ENCODE assay signal across 17 cellular contexts in the genomic region with DNA sequence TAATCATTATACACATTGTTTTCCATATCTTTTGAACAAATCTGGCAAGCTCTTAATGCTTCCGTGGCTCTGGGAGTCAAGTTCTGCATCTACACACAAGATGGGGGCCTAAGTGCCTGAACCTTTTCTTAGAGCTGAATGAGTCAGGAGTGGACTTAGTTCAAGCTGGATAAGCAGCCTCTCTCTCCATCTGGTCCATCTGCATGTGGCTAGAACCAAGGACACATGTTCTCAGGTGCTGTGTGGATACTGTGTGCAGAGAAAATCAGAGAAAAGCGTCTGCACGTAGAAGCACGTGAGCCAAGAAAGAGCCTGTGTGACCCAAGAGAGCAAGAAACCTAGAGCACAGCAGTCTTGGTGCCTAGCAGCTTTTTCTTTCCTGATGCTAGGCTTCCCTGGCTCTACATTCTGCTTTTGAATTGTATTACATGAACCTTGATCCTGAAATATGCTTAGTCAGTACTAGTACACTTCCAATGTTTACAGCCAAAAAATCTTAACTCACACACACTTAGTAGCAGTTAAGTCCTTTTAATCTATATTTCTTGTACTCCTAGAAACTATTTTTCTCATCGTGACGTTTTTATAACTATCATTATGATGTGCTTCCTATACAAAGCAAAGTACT.
A peak's percentile ranks its signal among the peaks of the same experiment; 100 is the strongest.
DNase-seq lines count a peak whose midpoint lies in the region; ATAC-seq, FAIRE-seq and TF ChIP-seq lines count a peak whose summit lies in the region.
"Had no signal": no experiment of that assay in that cellular context is flagged by ENCODE, and none has a peak within 500 bp of the region (broad histone marks: within the 10 kb centered on the region; RNA-seq: fewer than 3 reads in every experiment).

No MANE protein-coding gene starts in this region.

- no peak overlapping the region for H4K8ac ChIP-seq in H1 (ENCODE audit: extremely low read depth, insufficient read depth, low read length)

- POLR2A ChIA-PET in H1 (lab: Charles Lee; ENCODE audit: partially characterized antibody): no interaction called here

- H4K5ac ChIP-seq in H1 (ENCODE audit: insufficient read length, low read depth, low read length): no peak overlapping the region

- 96% methylated on average over 6 of the region's 6 CpGs; no CpG with 5 or more reads in 1 of the 2 experiments for WGBS in H1 (ENCODE audit: extremely low coverage in 1 of 2, insufficient coverage in 1 of 2, insufficient read length in 1 of 2, insufficient replicate concordance in 2 of 2, low coverage in 1 of 2, low lambda C conversion rate in 2 of 2, missing lambda C conversion rate in 1 of 2), 2 experiments

- no peak for TF ChIP-seq RAD21 in H1 (IDR thresholded peaks at IDR 0.05 in 1 of 2, conservative IDR thresholded peaks at IDR 0.05 in 1 of 2; ENCODE audit: low read depth in 2 of 2, low read length in 2 of 2)

- H3K23ac ChIP-seq in H1 (ENCODE audit: insufficient read length): no peak overlapping the region

- peaks cover 2% of the 10 kb centered on the region for H3K27me3 Mint-ChIP-seq in GM23338 (ENCODE audit: insufficient read depth, low read depth, poor library complexity)
- H3K27me3 Mint-ChIP-seq: CD4-positive, alpha-beta memory T cell had no signal

- no peaks in the 10 kb centered on the region for H3F3A ChIP-seq in GM23338 (replicated peaks; ENCODE audit: low read depth)

- no peak overlapping the region for H2BK12ac ChIP-seq in H1 (ENCODE audit: low read depth, low read length)

- H3K56ac ChIP-seq in H1 (replicated peaks; ENCODE audit: insufficient read length, low read depth, low read length): no peak overlapping the region

- H4K20me1 ChIP-seq in GM23338 (replicated peaks; ENCODE audit: insufficient read depth) (no peaks in the 10 kb centered on the region), H1 (replicated peaks in 1 of 2; ENCODE audit: control insufficient read depth in 1 of 2, insufficient read depth in 2 of 2, low read length in 2 of 2) (no peaks in the 10 kb centered on the region)

- H3K9me2 ChIP-seq in GM23338 (ENCODE audit: insufficient read depth): peaks cover 2% of the 10 kb centered on the region; the same call in 1 of the 2 replicates

- no peak for TF ChIP-seq EP300 in H1 (IDR thresholded peaks at IDR 0.05; ENCODE audit: borderline replicate concordance in 1 of 2, low read depth in 2 of 2, low read length in 2 of 2)

- FAIRE-seq in H1 (lab: Jason Lieb, UNC): no peak
- FAIRE-seq: A549, G401.6, GM12891 had no signal

- H3K4me3 Mint-ChIP-seq in GM23338: no peak overlapping the region
- H3K4me3 Mint-ChIP-seq: CD4-positive, alpha-beta memory T cell had no signal

- no peak for TF ChIP-seq CTCF in GM23338 (conservative IDR thresholded peaks at IDR 0.05; ENCODE audit: low read depth in 2 of 2)
- TF ChIP-seq CTCF in H1 (IDR thresholded peaks at IDR 0.05; ENCODE audit: control extremely low read depth in 1 of 3, insufficient read depth in 1 of 3, low read depth in 1 of 3, low read length in 3 of 3): no peak

- H2BK15ac ChIP-seq in H1 (ENCODE audit: low read length): no peak overlapping the region

- ATAC-seq in GM23338: no peak
- no peak for ATAC-seq in GM19395 (IDR thresholded peaks at IDR 0.05; ENCODE audit: unreplicated experiment)
- ATAC-seq: A549 had no signal

- no peak overlapping the region for H3K27ac Mint-ChIP-seq in GM23338
- H3K27ac Mint-ChIP-seq: CD4-positive, alpha-beta memory T cell had no signal

- H3K18ac ChIP-seq in H1 (ENCODE audit: extremely low read depth, low read length): no peak overlapping the region

- H3K36me3 ChIP-seq in GM23338 (ENCODE audit: insufficient read depth): 0 out of 2 replicates have a peak, but pooled peaks cover 5% of the 10 kb centered on the region
- H3K36me3 ChIP-seq in H1 (ENCODE audit: control insufficient read depth in 2 of 4, insufficient read depth in 4 of 4, low read length in 3 of 4): no peaks in the 10 kb centered on the region
- H3K36me3 ChIP-seq: BE2C, HAP-1 had no signal

- H4K91ac ChIP-seq in H1 (replicated peaks; ENCODE audit: insufficient read length, low read length): no peak overlapping the region

- no peaks in the 10 kb centered on the region for H3K4me1 ChIP-seq in GM23338 (ENCODE audit: insufficient read depth)
- H3K4me1 ChIP-seq in H1 (replicated peaks in 1 of 4; ENCODE audit: control insufficient read depth in 3 of 4, insufficient read depth in 4 of 4, low read length in 3 of 4): no peaks in the 10 kb centered on the region
- H3K4me1 ChIP-seq: A549 had no signal

- no peak for TF ChIP-seq POLR2A in H1 (IDR thresholded peaks at IDR 0.05; ENCODE audit: control extremely low read depth in 1 of 2, low read depth in 2 of 2, low read length in 2 of 2)

- H3K27me3 ChIP-seq in GM23338 (ENCODE audit: insufficient read depth) (no peaks in the 10 kb centered on the region), H1 (replicated peaks in 1 of 4; ENCODE audit: control insufficient read depth in 3 of 4, extremely low read depth in 1 of 4, insufficient read depth in 3 of 4, low read length in 3 of 4) (no peaks in the 10 kb centered on the region)
- H3K27me3 ChIP-seq: BE2C had no signal

- H2BK120ac ChIP-seq in H1 (replicated peaks; ENCODE audit: low read depth, low read length): no peak overlapping the region

- H3K79me1 ChIP-seq in H1 (ENCODE audit: low read depth, low read length): no peaks in the 10 kb centered on the region

- no peak overlapping the region for H2BK20ac ChIP-seq in H1 (ENCODE audit: low read length)

- H3K4me3 ChIP-seq in GM23338 (no peak overlapping the region), H1 (ENCODE audit: extremely low read depth in 1 of 4, insufficient read depth in 2 of 4, low read depth in 3 of 4, low read length in 4 of 4) (no peak overlapping the region)
- H3K4me3 ChIP-seq: A549, HAP-1 had no signal

- H3K23me2 ChIP-seq in H1 (ENCODE audit: low read depth, low read length): no peaks in the 10 kb centered on the region

- DNase-seq in GM23338 (ENCODE audit: low spot score) (no peak), NCI-H82 (lab: John Stamatoyannopoulos, UW) (peak; percentile 44), H1 (ENCODE audit: low read depth in 1 of 2, low spot score in 2 of 2) (no peak), retina (peak; percentile 5), NCI-H510A treated with DMSO at 0.1 percent for 48 hours (lab: John Stamatoyannopoulos, UW) (no peak)
- DNase-seq: BE2C; CD4-positive, alpha-beta memory T cell; DMS153; DMS79 treated with DMSO at 0.1 percent for 48 hours; EL; GOT3 had no signal

- no peak overlapping the region for H3K4me2 ChIP-seq in GM23338
- H3K4me2 ChIP-seq in H1 (ENCODE audit: insufficient read depth in 1 of 2, low read depth in 2 of 2, low read length in 2 of 2): no peak overlapping the region
- H3K4me2 ChIP-seq: A549 had no signal

- no peak overlapping the region for H3K27ac ChIP-seq in GM23338 (ENCODE audit: low read depth)
- H3K27ac ChIP-seq in H1 (ENCODE audit: low read depth, low read length): no peak overlapping the region
- H3K27ac ChIP-seq: A549, C4-2B had no signal

- no peak overlapping the region for H3K4ac ChIP-seq in H1 (replicated peaks; ENCODE audit: insufficient read length, low read depth, low read length)

- no peak overlapping the region for H2BK5ac ChIP-seq in H1 (ENCODE audit: low read depth, low read length)

- H3K14ac ChIP-seq in H1 (ENCODE audit: insufficient read length): no peak overlapping the region

- peaks cover 3 to 5% of the 10 kb centered on the region in 2 experiments; a peak in 2 of 4 replicates for H3K9me3 ChIP-seq in H1 (ENCODE audit: insufficient read depth in 2 of 2, low read depth in 1 of 2, low read length in 1 of 2)
- H3K9me3 ChIP-seq: A549, BE2C, HAP-1 had no signal

- no peaks in the 10 kb centered on the region for H3K79me2 ChIP-seq in GM23338 (replicated peaks; ENCODE audit: insufficient read depth)
- H3K79me2 ChIP-seq in H1 (ENCODE audit: control insufficient read depth in 1 of 2, insufficient read depth in 2 of 2, low read length in 2 of 2): no peaks in the 10 kb centered on the region

- H3K36me3 Mint-ChIP-seq in GM23338 (ENCODE audit: low read depth): peaks cover 12% of the 10 kb centered on the region; the same call in 2 of the 3 replicates
- H3K36me3 Mint-ChIP-seq: CD4-positive, alpha-beta memory T cell had no signal

- CTCF ChIA-PET in H1 (lab: Charles Lee; ENCODE audit: partially characterized antibody): no interaction called here

- H2AK5ac ChIP-seq in H1 (ENCODE audit: low read depth, low read length): no peak overlapping the region

- peaks cover 13% of the 10 kb centered on the region for H3K9me3 Mint-ChIP-seq in GM23338

- H3K9ac ChIP-seq in H1 (replicated peaks in 1 of 4; ENCODE audit: extremely low read depth in 1 of 4, low read depth in 3 of 4, low read length in 3 of 4): no peak overlapping the region

- H2AFZ ChIP-seq in GM23338 (0 out of 2 replicates have a peak overlapping the region, but pooled peaks have one; percentile 0), H1 (ENCODE audit: low read length) (peak overlapping the region; percentile 97)

- H3K4me1 Mint-ChIP-seq in GM23338: no peaks in the 10 kb centered on the region
- H3K4me1 Mint-ChIP-seq: CD4-positive, alpha-beta memory T cell had no signal

TF ChIP-seq in GM23338, 12 proteins besides CTCF, POLR2A, EP300 and RAD21 (continues in another document):
- TF ChIP-seq ZNF114 (CRISPR knock-in tag; IDR thresholded peaks at IDR 0.05): no peak

TF ChIP-seq in H1, 55 proteins besides CTCF, POLR2A, EP300 and RAD21:
- no peak for TF ChIP-seq ASH2L (IDR thresholded peaks at IDR 0.05; ENCODE audit: low read length)
- TF ChIP-seq SIX5 (IDR thresholded peaks at IDR 0.05; ENCODE audit: low read depth, low read length): no peak
- TF ChIP-seq KDM5A (IDR thresholded peaks at IDR 0.05; ENCODE audit: low read length): no peak
- no peak for TF ChIP-seq TAF1 (IDR thresholded peaks at IDR 0.05; ENCODE audit: low read depth, low read length)
- no peak for TF ChIP-seq EGR1 (IDR thresholded peaks at IDR 0.05; ENCODE audit: borderline replicate concordance, low read depth, low read length)
- TF ChIP-seq RBBP5 (IDR thresholded peaks at IDR 0.05; ENCODE audit: borderline replicate concordance, low read depth, low read length): no peak
- no peak for TF ChIP-seq TCF12 (IDR thresholded peaks at IDR 0.05; ENCODE audit: low read depth, low read length)
- no peak for TF ChIP-seq NANOG (IDR thresholded peaks at IDR 0.05; ENCODE audit: insufficient read depth, low read depth, low read length, poor library complexity, severe bottlenecking)
- TF ChIP-seq ATF3 (IDR thresholded peaks at IDR 0.05; ENCODE audit: insufficient read depth, low read depth, low read length): no peak
- no peak for TF ChIP-seq POLR2AphosphoS5 (IDR thresholded peaks at IDR 0.05; ENCODE audit: low read depth, low read length)
TF ChIP-seq in H1: peak in this region for 0.

Comparison
In these comparisons a context has a peak if more than half of its experiments do, and no peak if none do; other contexts are left out.
1. DNase-seq: peak in NCI-H82 (single experiment) and retina (single experiment); none in GM23338 (single experiment), H1 (0 of 2) and NCI-H510A treated with DMSO at 0.1 percent for 48 hours (single experiment).